Comparison of ENCODE assay signal across 17 cellular contexts in the genomic region with DNA sequence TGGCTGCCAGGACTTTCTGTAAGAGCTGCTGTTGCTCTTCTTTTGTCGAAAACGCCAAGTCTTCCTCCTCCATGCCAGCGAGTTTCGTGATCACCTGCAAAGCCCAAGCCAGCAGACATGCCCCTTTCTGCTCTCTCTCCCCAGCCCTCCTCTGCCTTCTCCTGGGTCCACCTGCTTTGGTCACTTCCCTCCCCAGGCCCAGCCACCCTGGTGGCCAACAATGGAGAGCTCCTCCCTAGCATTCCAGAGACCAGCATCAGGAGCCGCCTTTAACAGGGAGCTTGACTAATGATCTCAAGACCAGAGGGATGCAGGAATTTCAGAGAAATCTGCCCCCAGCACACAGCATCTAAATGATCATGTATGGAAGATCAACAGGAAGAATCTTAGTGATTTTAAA. TPM values are rescaled to one million over a fixed set of nuclear protein-coding genes. Genes with fewer than 3 reads are reported as not detected.
DNase-seq lines count a peak whose midpoint lies in the region; ATAC-seq and TF ChIP-seq lines count a peak whose summit lies in the region.
"Had no signal": no experiment of that assay in that cellular context is flagged by ENCODE, and none has a peak within 500 bp of the region (broad histone marks: within the 10 kb centered on the region; RNA-seq: fewer than 3 reads in every experiment).

No MANE protein-coding gene starts in this region.

- WGBS in H9 (ENCODE audit: extremely low coverage, insufficient read length, low lambda C conversion rate), result no CpG with 5 or more reads among the region's 5 CpGs
- WGBS in endodermal cell (ENCODE audit: insufficient coverage in 1 of 2, insufficient read length in 1 of 2), 2 experiments, result 93 to 100% methylated on average over 5 of the region's 5 CpGs

- no peak overlapping the region for H4K8ac ChIP-seq in H9 (replicated peaks; ENCODE audit: insufficient read length, low read depth, low read length)

- H3K27ac Mint-ChIP-seq in T-helper 2 cell treated with Interferon-gamma antibody and Interleukin-4, amounts not matched to agents 5 μg/mL and 100 μg/mL, for 36 hours, result peak overlapping the region; percentile 8
- peak overlapping the region in 2 of 3 experiments; percentile 10 to 25; a peak in 3 of 7 replicates for H3K27ac Mint-ChIP-seq in H9
- no peak overlapping the region for H3K27ac Mint-ChIP-seq in endodermal cell
- H3K27ac Mint-ChIP-seq in nephron progenitor cell, result peak overlapping the region; percentile 77

- no peak overlapping the region for H2BK5ac ChIP-seq in H9 (ENCODE audit: insufficient read length, low read length)

- H3K4me3 Mint-ChIP-seq in T-helper 2 cell treated with Interferon-gamma antibody and Interleukin-4, amounts not matched to agents 5 μg/mL and 100 μg/mL, for 36 hours, result no peak overlapping the region
- H3K4me3 Mint-ChIP-seq in H9 (no peak overlapping the region), endodermal cell (no peak overlapping the region), nephron progenitor cell (no peak overlapping the region)
- H3K4me3 Mint-ChIP-seq: CD8-positive, alpha-beta memory T cell had no signal

- H3K9ac ChIP-seq in H9 (ENCODE audit: extremely low read depth, insufficient read length, low read length) (no peak overlapping the region), endodermal cell (ENCODE audit: extremely low read depth, low read length, poor library complexity, severe bottlenecking) (no peak overlapping the region)
- H3K9ac ChIP-seq: BLaER1 had no signal

- H3K56ac ChIP-seq in H9 (ENCODE audit: insufficient read length, low read depth, low read length), result no peak overlapping the region

- H2BK15ac ChIP-seq in H9 (ENCODE audit: low read depth, low read length), result no peak overlapping the region

- no peak overlapping the region for H2AK5ac ChIP-seq in H9 (ENCODE audit: insufficient read length, low read length)

- H3K36me3 ChIP-seq in endodermal cell (ENCODE audit: control insufficient read depth, insufficient read depth, low read length), result peaks cover 65% of the 10 kb centered on the region

- no peak overlapping the region for H3K23ac ChIP-seq in H9 (ENCODE audit: insufficient read length, low read depth, low read length)

- no peak for DNase-seq in T-helper 2 cell treated with Interferon-gamma antibody and Interleukin-4, amounts not matched to agents 5 μg/mL and 100 μg/mL, for 36 hours (ENCODE audit: low spot score)
- DNase-seq in T-helper 2 cell (no peak), H9 (no peak), endodermal cell (peak; percentile 50), nephron progenitor cell (no peak), coronary artery (ENCODE audit: low spot score) (no peak)
- no peak for DNase-seq in stimulated activated CD4-positive, alpha-beta T cell treated with anti-CD3 and anti-CD28 coated beads, Interleukin-15, amount 100 ng/mL, for 24 hours
- DNase-seq: AML-193; Caco-2; CD8-positive, alpha-beta memory T cell; DMS53; GF-D8; GOT3 had no signal

- H3K27ac ChIP-seq in H9 (ENCODE audit: insufficient read length, low read depth, low read length), result no peak overlapping the region
- no peak overlapping the region for H3K27ac ChIP-seq in endodermal cell (ENCODE audit: low read depth, low read length)
- no peak overlapping the region for H3K27ac ChIP-seq in coronary artery
- H3K27ac ChIP-seq: 22Rv1, BLaER1 had no signal

- peaks cover 2% of the 10 kb centered on the region for H3K4me1 Mint-ChIP-seq in T-helper 2 cell treated with Interferon-gamma antibody and Interleukin-4, amounts not matched to agents 5 μg/mL and 100 μg/mL, for 36 hours (ENCODE audit: low read depth)
- H3K4me1 Mint-ChIP-seq in H9, result peaks cover 0 to 2% of the 10 kb centered on the region in 2 experiments; a peak in 1 of 4 replicates
- no peaks in the 10 kb centered on the region for H3K4me1 Mint-ChIP-seq in endodermal cell
- H3K4me1 Mint-ChIP-seq in nephron progenitor cell, result peaks cover 12% of the 10 kb centered on the region

- no peak overlapping the region for H3K14ac ChIP-seq in H9 (ENCODE audit: insufficient read depth, low read length)

- H3K27me3 ChIP-seq in H9 (ENCODE audit: insufficient read depth, low read length) (no peaks in the 10 kb centered on the region), endodermal cell (ENCODE audit: control insufficient read depth, insufficient read depth, low read length, poor library complexity, severe bottlenecking) (no peaks in the 10 kb centered on the region)
- H3K27me3 ChIP-seq: BLaER1 had no signal

- no peaks in the 10 kb centered on the region for H3K79me1 ChIP-seq in H9 (ENCODE audit: insufficient read depth, low read depth, low read length, poor library complexity, severe bottlenecking)

- H3K4me1 ChIP-seq in H9 (ENCODE audit: insufficient read depth, low read length), result no peaks in the 10 kb centered on the region
- H3K4me1 ChIP-seq in endodermal cell (ENCODE audit: control insufficient read depth, insufficient read depth, low read length), result no peaks in the 10 kb centered on the region
- H3K4me1 ChIP-seq: BLaER1, Caco-2 had no signal

- H3K9me3 ChIP-seq in H9 (ENCODE audit: control insufficient read depth, low read depth, low read length), result no peaks in the 10 kb centered on the region
- no peaks in the 10 kb centered on the region for H3K9me3 ChIP-seq in endodermal cell (ENCODE audit: control insufficient read depth, low read length)
- H3K9me3 ChIP-seq: BLaER1, Caco-2, HAP-1 had no signal

- H4K20me1 ChIP-seq in H9 (ENCODE audit: control insufficient read depth, insufficient read depth, insufficient read length), result no peaks in the 10 kb centered on the region
- H4K20me1 ChIP-seq: BLaER1 had no signal

- no peak overlapping the region for H2BK12ac ChIP-seq in H9 (ENCODE audit: insufficient read length, low read depth, low read length)

- no peak overlapping the region for H3K18ac ChIP-seq in H9 (ENCODE audit: insufficient read length, low read depth, low read length)

- no peaks in the 10 kb centered on the region for H3K27me3 Mint-ChIP-seq in T-helper 2 cell treated with Interferon-gamma antibody and Interleukin-4, amounts not matched to agents 5 μg/mL and 100 μg/mL, for 36 hours (ENCODE audit: low read depth)
- H3K27me3 Mint-ChIP-seq in H9 (ENCODE audit: low read depth) (no peaks in the 10 kb centered on the region; the same call in 1 of the 2 replicates), endodermal cell (ENCODE audit: insufficient read depth) (no peaks in the 10 kb centered on the region), nephron progenitor cell (ENCODE audit: low read depth, poor library complexity) (peaks cover 2% of the 10 kb centered on the region)
- H3K27me3 Mint-ChIP-seq: CD8-positive, alpha-beta memory T cell had no signal

- peaks cover 50% of the 10 kb centered on the region for H3K36me3 Mint-ChIP-seq in T-helper 2 cell treated with Interferon-gamma antibody and Interleukin-4, amounts not matched to agents 5 μg/mL and 100 μg/mL, for 36 hours (ENCODE audit: low read depth)
- H3K36me3 Mint-ChIP-seq in H9 (ENCODE audit: insufficient read depth in 1 of 3, low read depth in 3 of 3), result peaks cover 26 to 80% (median 48%) of the 10 kb centered on the region in 3 experiments
- peaks cover 74% of the 10 kb centered on the region for H3K36me3 Mint-ChIP-seq in endodermal cell (ENCODE audit: low read depth)
- H3K36me3 Mint-ChIP-seq in nephron progenitor cell (ENCODE audit: low read depth), result peaks cover 89% of the 10 kb centered on the region

- no peak overlapping the region for H2AFZ ChIP-seq in H9 (ENCODE audit: low read length)

- H4K5ac ChIP-seq in H9 (ENCODE audit: insufficient read length, low read depth, low read length), result no peak overlapping the region

- no peak overlapping the region for H2BK20ac ChIP-seq in H9 (ENCODE audit: low read depth, low read length, poor library complexity, severe bottlenecking)

- no peaks in the 10 kb centered on the region for H3K9me3 Mint-ChIP-seq in T-helper 2 cell treated with Interferon-gamma antibody and Interleukin-4, amounts not matched to agents 5 μg/mL and 100 μg/mL, for 36 hours
- no peaks in the 10 kb centered on the region; a peak in 2 of 5 replicates for H3K9me3 Mint-ChIP-seq in H9
- H3K9me3 Mint-ChIP-seq in endodermal cell, result peaks cover under 1% of the 10 kb centered on the region
- H3K9me3 Mint-ChIP-seq in nephron progenitor cell, result peaks cover under 1% of the 10 kb centered on the region
- H3K9me3 Mint-ChIP-seq: CD8-positive, alpha-beta memory T cell had no signal

- H3T11ph ChIP-seq in H9 (ENCODE audit: low read length), result no peak overlapping the region

- no peak overlapping the region for H3K4me2 ChIP-seq in H9 (ENCODE audit: insufficient read depth, insufficient read length, low read length)
- H3K4me2 ChIP-seq: BLaER1 had no signal

- H3K23me2 ChIP-seq in H9 (ENCODE audit: insufficient read length, low read depth, low read length, poor library complexity, severe bottlenecking), result no peaks in the 10 kb centered on the region

- no peak overlapping the region for H3K4ac ChIP-seq in H9 (ENCODE audit: low read depth, low read length)

- H2BK120ac ChIP-seq in H9 (ENCODE audit: low read depth, low read length, poor library complexity, severe bottlenecking), result no peak overlapping the region

- no peak overlapping the region for H3K4me3 ChIP-seq in endodermal cell (ENCODE audit: low read length)
- no peak overlapping the region for H3K4me3 ChIP-seq in coronary artery
- H3K4me3 ChIP-seq: BLaER1, HAP-1 had no signal

- no peak overlapping the region for H4K91ac ChIP-seq in H9 (ENCODE audit: insufficient read length, low read depth, low read length)

- H3K79me2 ChIP-seq in H9 (ENCODE audit: insufficient read depth, low read length), result no peaks in the 10 kb centered on the region

- no peak for ATAC-seq in HG02852 (IDR thresholded peaks at IDR 0.05; ENCODE audit: unreplicated experiment)

- TF ChIP-seq CTCF in H9 (conservative IDR thresholded peaks at IDR 0.05), result no peak
- no peak for TF ChIP-seq CTCF in endodermal cell (conservative IDR thresholded peaks at IDR 0.05)
- no peak for TF ChIP-seq CTCF in nephron progenitor cell (IDR thresholded peaks at IDR 0.05)
- no peak for TF ChIP-seq CTCF in coronary artery (IDR thresholded peaks at IDR 0.05)

RNA-seq across cellular contexts. Expression of gene ERCC3, which starts 34.6 kb away (rescaled TPM):
- total RNA-seq in H9 (2021), result 60.0 and 60.8 TPM in 2 replicates
- 10 to 100 TPM; 64.5 to 72.6 TPM for total RNA-seq in endodermal cell
- 51.5 TPM for polyA plus RNA-seq in endodermal cell (2013, experiment 1 of 2)
- 52.1 TPM for polyA plus RNA-seq in endodermal cell (2013, experiment 2 of 2)

RNA-seq across cellular contexts. Expression of gene CYP27C1, which starts 39.3 kb away (rescaled TPM):
- 2.3 TPM in 2 replicates for total RNA-seq in H9 (2021)
- 1 to 10 TPM; 4.4 to 4.9 TPM for total RNA-seq in endodermal cell
- 4.0 TPM for polyA plus RNA-seq in endodermal cell (2013, experiment 1 of 2)
- polyA plus RNA-seq in endodermal cell (2013, experiment 2 of 2), result 4.0 TPM
- total RNA-seq: CD8-positive, alpha-beta memory T cell had no signal
- polyA plus RNA-seq: CD8-positive, alpha-beta memory T cell had no signal
